Comparison of ENCODE assay signal across 1 cellular context in genomic region chr11:64165842-64166635, GRCh38.
TF ChIP-seq lines count a peak whose summit lies in the region.

Gene MACROD1 (minus strand): TSS chr11:64166113. CDS start chr11:64165994, 119 bp downstream.

TF ChIP-seq in HepG2, 621 proteins besides CTCF, POLR2A, EP300 and RAD21 (continued from another document and continues in another):
- no peak for TF ChIP-seq HNF1A (IDR thresholded peaks at IDR 0.05; ENCODE audit: low read depth)
- peak; percentile 46; the same call in 1 of the 2 replicates for TF ChIP-seq HNF1A (CRISPR knock-in tag; IDR thresholded peaks at IDR 0.05; ENCODE audit: borderline replicate concordance)
- no peak for TF ChIP-seq ZBTB1 (CRISPR knock-in tag; IDR thresholded peaks at IDR 0.05; ENCODE audit: borderline replicate concordance)
- no peak for TF ChIP-seq SNAPC4 (CRISPR knock-in tag; IDR thresholded peaks at IDR 0.05)
- TF ChIP-seq KAT2B (IDR thresholded peaks at IDR 0.05; ENCODE audit: borderline replicate concordance, low read depth, low read length) = no peak
- no peak for TF ChIP-seq ZNF879 (CRISPR knock-in tag; IDR thresholded peaks at IDR 0.05)
- no peak for TF ChIP-seq ZNF18 (CRISPR knock-in tag; IDR thresholded peaks at IDR 0.05; ENCODE audit: insufficient replicate concordance)
- 0 out of 2 replicates have a peak, but pooled peaks have one; percentile 30 for TF ChIP-seq ZNF749 (CRISPR knock-in tag; IDR thresholded peaks at IDR 0.05; ENCODE audit: borderline replicate concordance)
- TF ChIP-seq ZNF512 (CRISPR knock-in tag; IDR thresholded peaks at IDR 0.05) = no peak
- no peak for TF ChIP-seq RERE (CRISPR knock-in tag; IDR thresholded peaks at IDR 0.05; ENCODE audit: low read depth)
- TF ChIP-seq HNF4A (CRISPR knock-in tag; IDR thresholded peaks at IDR 0.05) = peak; percentile 11; the same call in 1 of the 2 replicates
- TF ChIP-seq DNMT3B (CRISPR knock-in tag; conservative IDR thresholded peaks at IDR 0.05) = no peak
- no peak for TF ChIP-seq RFX3 (CRISPR knock-in tag; IDR thresholded peaks at IDR 0.05)
- no peak for TF ChIP-seq ZNF652 (CRISPR knock-in tag; IDR thresholded peaks at IDR 0.05; ENCODE audit: borderline replicate concordance, low read depth)
- 0 out of 2 replicates have a peak, but pooled peaks have one; percentile 6 for TF ChIP-seq PREB (CRISPR knock-in tag; IDR thresholded peaks at IDR 0.05)
- TF ChIP-seq ZNF513 (CRISPR knock-in tag; conservative IDR thresholded peaks at IDR 0.05) = no peak
- no peak for TF ChIP-seq PAF1 (CRISPR knock-in tag; IDR thresholded peaks at IDR 0.05)
- TF ChIP-seq ZBTB49 (CRISPR knock-in tag; IDR thresholded peaks at IDR 0.05; ENCODE audit: borderline replicate concordance) = no peak
- TF ChIP-seq ZNF234 (CRISPR knock-in tag; conservative IDR thresholded peaks at IDR 0.05) = no peak
- no peak for TF ChIP-seq ZNF275 (CRISPR knock-in tag; IDR thresholded peaks at IDR 0.05; ENCODE audit: borderline replicate concordance)
- TF ChIP-seq HMGXB4 (CRISPR knock-in tag; IDR thresholded peaks at IDR 0.05; ENCODE audit: borderline replicate concordance in 1 of 2, low read depth in 1 of 2) = peak; percentile 79 to 89; a peak in 3 of 4 replicates
